ENCODE assay signal across 11 cellular contexts in genomic region chr5:16179511-16179935, GRCh38. TPM values are rescaled to one million over a fixed set of nuclear protein-coding genes. Genes with fewer than 3 reads are reported as not detected.
DNase-seq lines count a peak whose midpoint lies in the region; ATAC-seq and TF ChIP-seq lines count a peak whose summit lies in the region.
"Had no signal": no experiment of that assay in that cellular context is flagged by ENCODE, and none has a peak within 500 bp of the region (broad histone marks: within the 10 kb centered on the region; RNA-seq: fewer than 3 reads in every experiment).

Gene MARCHF11 (minus strand): TSS chr5:16179791. CDS start chr5:16179575, 216 bp downstream.

- peak within 1 kb of the TSS; percentile 66 for H3K4me3 Mint-ChIP-seq in activated naive CD4-positive, alpha-beta T cell treated with anti-CD3 and anti-CD28 coated beads, Interleukin-2, amount 50 U/mL, for 24 hours
- H3K4me3 Mint-ChIP-seq in Caco-2 (ENCODE audit: unreplicated experiment), result no peak within 1 kb of the TSS

- DNase-seq in activated naive CD4-positive, alpha-beta T cell treated with anti-CD3 and anti-CD28 coated beads, Interleukin-2, amount 50 U/mL, for 16 hours, result no peak
- peak; percentile 84 for DNase-seq in WERI-Rb-1
- no peak for DNase-seq in Caco-2
- DNase-seq in midbrain (lab: John Stamatoyannopoulos, UW), result no peak
- DNase-seq: esophagus squamous epithelium, naive B cell had no signal

- peaks cover 5% of the 10 kb centered on the region for H3K36me3 Mint-ChIP-seq in activated naive CD4-positive, alpha-beta T cell treated with anti-CD3 and anti-CD28 coated beads, Interleukin-2, amount 50 U/mL, for 24 hours
- no peaks in the 10 kb centered on the region for H3K36me3 Mint-ChIP-seq in Caco-2 (ENCODE audit: insufficient read depth, unreplicated experiment)

- CTCF ChIA-PET in Caco-2 (lab: Charles Lee), result no interaction called here

- H3K4me3 ChIP-seq in WERI-Rb-1 (ENCODE audit: low read depth, low read length), result peak within 1 kb of the TSS; percentile 87
- peak within 1 kb of the TSS; percentile 68 for H3K4me3 ChIP-seq in iPS-20b (ENCODE audit: low read length)
- H3K4me3 ChIP-seq in thymus (ENCODE audit: low read length), result peak within 1 kb of the TSS; percentile 13
- no peak within 1 kb of the TSS for H3K4me3 ChIP-seq in Caco-2 (ENCODE audit: low read depth, low read length)

- no peak within 1 kb of the TSS for H3K9ac ChIP-seq in iPS-20b (ENCODE audit: low read depth, low read length)

- peaks cover 13% of the 10 kb centered on the region for H3K9me3 Mint-ChIP-seq in activated naive CD4-positive, alpha-beta T cell treated with anti-CD3 and anti-CD28 coated beads, Interleukin-2, amount 50 U/mL, for 24 hours
- no peaks in the 10 kb centered on the region for H3K9me3 Mint-ChIP-seq in Caco-2 (ENCODE audit: unreplicated experiment)

- intact Hi-C loops in Caco-2 (cut with micrococcal nuclease; ENCODE audit: unreplicated experiment), result no loop called here

- peaks cover 9% of the 10 kb centered on the region for H3K4me1 Mint-ChIP-seq in activated naive CD4-positive, alpha-beta T cell treated with anti-CD3 and anti-CD28 coated beads, Interleukin-2, amount 50 U/mL, for 24 hours
- no peaks in the 10 kb centered on the region for H3K4me1 Mint-ChIP-seq in Caco-2 (ENCODE audit: low read depth, unreplicated experiment)

- BruUV-seq in Caco-2 (replicated peaks; lab: Mats Ljungman, UMichigan), result no TSS peak

- no peak for ATAC-seq in GM21528 (IDR thresholded peaks at IDR 0.05; ENCODE audit: low FRiP score, unreplicated experiment)

- 3% methylated on average over 57 of the region's 59 CpGs for WGBS in thymus

- H3K9me3 ChIP-seq in WERI-Rb-1 (ENCODE audit: severe bottlenecking) (no peaks in the 10 kb centered on the region), iPS-20b (ENCODE audit: insufficient read depth, low read depth, low read length) (no peaks in the 10 kb centered on the region), thymus (ENCODE audit: control insufficient read depth) (no peaks in the 10 kb centered on the region), Caco-2 (no peaks in the 10 kb centered on the region)
- H3K9me3 ChIP-seq: esophagus squamous epithelium had no signal

- POLR2A ChIA-PET in Caco-2 (lab: Charles Lee), result no interaction called here

- H3K4me1 ChIP-seq in iPS-20b (ENCODE audit: insufficient read depth, low read length) (0 out of 2 replicates have a peak, but pooled peaks cover 3% of the 10 kb centered on the region), thymus (ENCODE audit: control insufficient read depth, insufficient read depth, low read length) (no peaks in the 10 kb centered on the region), Caco-2 (no peaks in the 10 kb centered on the region)

- H3K27me3 ChIP-seq in WERI-Rb-1 (ENCODE audit: insufficient read depth, low read depth, severe bottlenecking), result no peaks in the 10 kb centered on the region
- H3K27me3 ChIP-seq in iPS-20b (ENCODE audit: insufficient read depth, low read length), result peaks cover 65% of the 10 kb centered on the region
- peaks cover 37% of the 10 kb centered on the region for H3K27me3 ChIP-seq in thymus (ENCODE audit: control insufficient read depth, insufficient read depth)
- H3K27me3 ChIP-seq in Caco-2 (replicated peaks; ENCODE audit: control insufficient read depth, insufficient read depth, low read length), result no peaks in the 10 kb centered on the region

- TF ChIP-seq CTCF in WERI-Rb-1 (IDR thresholded peaks at IDR 0.05; ENCODE audit: low read depth, low read length) (no peak), Caco-2 (IDR thresholded peaks at IDR 0.05; ENCODE audit: insufficient read depth in 1 of 2, low read depth in 1 of 2, low read length in 1 of 2, severe bottlenecking in 1 of 2, unreplicated experiment in 1 of 2) (no peak)

- peak within 1 kb of the TSS; percentile 28; the same call in 1 of the 2 replicates for H3K27ac ChIP-seq in WERI-Rb-1
- H3K27ac ChIP-seq in iPS-20b (ENCODE audit: low read length), result no peak within 1 kb of the TSS
- H3K27ac ChIP-seq in thymus (ENCODE audit: low read depth), result no peak within 1 kb of the TSS
- H3K27ac ChIP-seq: C4-2B, esophagus squamous epithelium had no signal

- no peaks in the 10 kb centered on the region for H3K36me3 ChIP-seq in WERI-Rb-1
- H3K36me3 ChIP-seq in iPS-20b (ENCODE audit: insufficient read depth, low read depth, low read length), result no peaks in the 10 kb centered on the region
- no peaks in the 10 kb centered on the region for H3K36me3 ChIP-seq in thymus (ENCODE audit: control insufficient read depth, insufficient read depth)
- no peaks in the 10 kb centered on the region for H3K36me3 ChIP-seq in Caco-2 (ENCODE audit: control insufficient read depth, insufficient read depth, low read length)
- H3K36me3 ChIP-seq: esophagus squamous epithelium had no signal

- peaks cover 41% of the 10 kb centered on the region for H3K27me3 Mint-ChIP-seq in activated naive CD4-positive, alpha-beta T cell treated with anti-CD3 and anti-CD28 coated beads, Interleukin-2, amount 50 U/mL, for 24 hours
- peaks cover 10% of the 10 kb centered on the region for H3K27me3 Mint-ChIP-seq in Caco-2 (ENCODE audit: insufficient read depth, unreplicated experiment)

- no peak within 1 kb of the TSS for H3K27ac Mint-ChIP-seq in activated naive CD4-positive, alpha-beta T cell treated with anti-CD3 and anti-CD28 coated beads, Interleukin-2, amount 50 U/mL, for 24 hours
- H3K27ac Mint-ChIP-seq in Caco-2 (ENCODE audit: unreplicated experiment), result no peak within 1 kb of the TSS

RNA-seq across cellular contexts. Expression of gene MARCHF11, which starts in this region (rescaled TPM):
- polyA plus RNA-seq in thymus, result 0.07 TPM
- 0.86 and 1.5 TPM in 2 replicates for total RNA-seq in Caco-2 (2022)
- total RNA-seq: esophagus squamous epithelium had no signal
